Comparison of ENCODE assay signal across 1 cellular context in the genomic region with DNA sequence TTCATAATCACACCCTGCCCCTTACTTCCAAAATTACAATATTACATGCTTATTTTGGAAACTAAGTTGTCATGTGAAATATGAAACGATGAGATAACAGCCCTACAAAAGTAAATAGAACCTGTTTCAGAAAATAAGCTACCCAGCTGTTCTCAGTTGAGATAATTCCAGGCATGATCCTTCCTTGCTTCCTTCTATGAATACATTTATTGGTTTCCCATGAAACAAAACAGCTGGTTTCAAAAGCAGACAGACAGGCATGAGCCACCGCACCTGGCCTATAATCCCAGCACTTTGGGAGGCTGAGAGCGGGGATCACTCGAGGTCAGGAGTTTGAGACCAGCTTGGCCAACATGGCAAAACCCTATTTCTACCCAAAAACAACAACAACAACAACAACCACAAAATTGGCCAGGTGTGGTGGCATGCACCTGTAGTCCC.
TF ChIP-seq lines count a peak whose summit lies in the region.

No MANE protein-coding gene starts in this region.

TF ChIP-seq in GM23338, 12 proteins besides CTCF, POLR2A, EP300 and RAD21 (continued from another document):
- TF ChIP-seq ZNF331 (CRISPR knock-in tag; IDR thresholded peaks at IDR 0.05; ENCODE audit: low read depth) (no peak), STAT1 (IDR thresholded peaks at IDR 0.05; ENCODE audit: unreplicated experiment) (no peak), CREB1 (CRISPR knock-in tag; IDR thresholded peaks at IDR 0.05; ENCODE audit: low read depth) (no peak), NANOG (IDR thresholded peaks at IDR 0.05; ENCODE audit: borderline replicate concordance) (no peak), EZH2 (IDR thresholded peaks at IDR 0.05; ENCODE audit: low read depth, unreplicated experiment) (no peak), EZH2phosphoT487 (IDR thresholded peaks at IDR 0.05; ENCODE audit: unreplicated experiment) (no peak), ZNF114 (CRISPR knock-in tag; IDR thresholded peaks at IDR 0.05) (no peak), JUNB (IDR thresholded peaks at IDR 0.05; ENCODE audit: unreplicated experiment) (no peak), POLR2AphosphoS5 (IDR thresholded peaks at IDR 0.05; ENCODE audit: low read depth) (no peak)
- TF ChIP-seq, protein P1, sequence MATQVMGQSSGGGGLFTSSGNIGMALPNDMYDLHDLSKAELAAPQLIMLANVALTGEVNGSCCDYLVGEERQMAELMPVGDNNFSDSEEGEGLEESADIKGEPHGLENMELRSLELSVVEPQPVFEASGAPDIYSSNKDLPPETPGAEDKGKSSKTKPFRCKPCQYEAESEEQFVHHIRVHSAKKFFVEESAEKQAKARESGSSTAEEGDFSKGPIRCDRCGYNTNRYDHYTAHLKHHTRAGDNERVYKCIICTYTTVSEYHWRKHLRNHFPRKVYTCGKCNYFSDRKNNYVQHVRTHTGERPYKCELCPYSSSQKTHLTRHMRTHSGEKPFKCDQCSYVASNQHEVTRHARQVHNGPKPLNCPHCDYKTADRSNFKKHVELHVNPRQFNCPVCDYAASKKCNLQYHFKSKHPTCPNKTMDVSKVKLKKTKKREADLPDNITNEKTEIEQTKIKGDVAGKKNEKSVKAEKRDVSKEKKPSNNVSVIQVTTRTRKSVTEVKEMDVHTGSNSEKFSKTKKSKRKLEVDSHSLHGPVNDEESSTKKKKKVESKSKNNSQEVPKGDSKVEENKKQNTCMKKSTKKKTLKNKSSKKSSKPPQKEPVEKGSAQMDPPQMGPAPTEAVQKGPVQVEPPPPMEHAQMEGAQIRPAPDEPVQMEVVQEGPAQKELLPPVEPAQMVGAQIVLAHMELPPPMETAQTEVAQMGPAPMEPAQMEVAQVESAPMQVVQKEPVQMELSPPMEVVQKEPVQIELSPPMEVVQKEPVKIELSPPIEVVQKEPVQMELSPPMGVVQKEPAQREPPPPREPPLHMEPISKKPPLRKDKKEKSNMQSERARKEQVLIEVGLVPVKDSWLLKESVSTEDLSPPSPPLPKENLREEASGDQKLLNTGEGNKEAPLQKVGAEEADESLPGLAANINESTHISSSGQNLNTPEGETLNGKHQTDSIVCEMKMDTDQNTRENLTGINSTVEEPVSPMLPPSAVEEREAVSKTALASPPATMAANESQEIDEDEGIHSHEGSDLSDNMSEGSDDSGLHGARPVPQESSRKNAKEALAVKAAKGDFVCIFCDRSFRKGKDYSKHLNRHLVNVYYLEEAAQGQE (IDR thresholded peaks at IDR 0.05; ENCODE audit: unreplicated experiment), result no peak
TF ChIP-seq in GM23338: peak in this region for 0.
